Comparison of ENCODE assay signal across 26 cellular contexts in the genomic region with DNA sequence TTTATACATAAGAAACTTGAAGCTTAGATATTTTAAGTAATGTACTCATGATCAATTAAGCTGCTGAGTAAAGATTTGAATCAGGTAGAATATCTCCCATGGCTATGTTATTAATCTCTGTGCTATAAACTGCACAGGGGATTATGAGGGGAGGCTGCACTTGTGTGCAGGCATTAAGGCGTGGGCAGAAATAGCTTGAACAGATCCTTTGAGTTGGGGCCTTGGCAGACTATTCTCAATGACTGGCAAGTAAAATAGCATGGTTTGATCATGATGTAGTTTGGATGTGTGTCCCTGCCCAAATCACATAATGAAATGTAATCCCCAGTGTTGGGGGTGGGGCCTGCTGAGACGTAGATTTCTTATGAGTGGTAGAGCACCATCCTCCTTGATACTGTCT.
"Had no signal": no experiment of that assay in that cellular context is flagged by ENCODE, and none has a peak within 500 bp of the region (broad histone marks: within the 10 kb centered on the region; RNA-seq: fewer than 3 reads in every experiment).

No MANE protein-coding gene starts in this region.

- H3K4me1 ChIP-seq: foreskin keratinocyte, prostate gland, stomach, transverse colon had no signal

- H3K36me3 Mint-ChIP-seq: naive thymus-derived CD8-positive, alpha-beta T cell; neural progenitor cell had no signal

- DNase-seq: cerebellar nuclear complex; esophagus squamous epithelium; heart left ventricle; hippocampal formation; left colon; left ventricle myocardium superior; mesenchymal stem cell; midbrain; naive thymus-derived CD8-positive, alpha-beta T cell; occipital lobe; pancreas; retina; small intestine; stimulated activated CD4-positive, alpha-beta T cell treated with anti-CD3 and anti-CD28 coated beads, Interleukin-12 subunit alpha, Interleukin-12 subunit beta, amount 100 ng/mL, for 4 hours; stimulated activated naive CD4-positive, alpha-beta T cell; stomach; substantia nigra; transverse colon had no signal

- H3K9ac ChIP-seq: neural progenitor cell had no signal

- H3K9me3 Mint-ChIP-seq: dendritic cell treated with granulocyte-macrophage colony-stimulating factor and Interleukin-4, amounts not matched to agents 40 ng/mL and 50 ng/mL, for 4 days; neural progenitor cell had no signal

- ATAC-seq: foreskin keratinocyte; heart left ventricle; left colon; left ventricle myocardium superior; naive thymus-derived CD8-positive, alpha-beta T cell; pancreas; sciatic nerve had no signal

- H3K4me1 Mint-ChIP-seq: naive thymus-derived CD8-positive, alpha-beta T cell had no signal

- H3K4me2 ChIP-seq: neural progenitor cell had no signal

- FAIRE-seq: colon, small intestine had no signal

- H3K9me3 ChIP-seq: esophagus squamous epithelium, heart left ventricle, pancreas, prostate gland, stomach, thoracic aorta, transverse colon had no signal

- H3K27me3 ChIP-seq: esophagus squamous epithelium, foreskin keratinocyte, heart left ventricle, neural progenitor cell, pancreas, stomach, transverse colon had no signal

- H2AFZ ChIP-seq: neural progenitor cell had no signal

- H3K27ac ChIP-seq: esophagus squamous epithelium, foreskin keratinocyte, neural progenitor cell, pancreas, prostate gland, stomach, thoracic aorta, transverse colon had no signal

- H3K4me3 Mint-ChIP-seq: dendritic cell treated with granulocyte-macrophage colony-stimulating factor and Interleukin-4, amounts not matched to agents 40 ng/mL and 50 ng/mL, for 4 days; naive thymus-derived CD8-positive, alpha-beta T cell; neural progenitor cell had no signal

- H3K27ac Mint-ChIP-seq: dendritic cell treated with granulocyte-macrophage colony-stimulating factor and Interleukin-4, amounts not matched to agents 40 ng/mL and 50 ng/mL, for 4 days; naive thymus-derived CD8-positive, alpha-beta T cell; neural progenitor cell had no signal

- H3K36me3 ChIP-seq: esophagus squamous epithelium, heart left ventricle, neural progenitor cell, pancreas, prostate gland, stomach, thoracic aorta, transverse colon had no signal

- H3K4me3 ChIP-seq: esophagus squamous epithelium, heart left ventricle, lung, neural progenitor cell, pancreas, prostate gland, stomach, thoracic aorta, transverse colon had no signal
